In genomic region chr5:150065346-150065745, GRCh38 we compare ENCODE assay signal across 10 cellular contexts. TPM values are rescaled to one million over a fixed set of nuclear protein-coding genes. Genes with fewer than 3 reads are reported as not detected.
DNase-seq lines count a peak whose midpoint lies in the region; ATAC-seq, FAIRE-seq and TF ChIP-seq lines count a peak whose summit lies in the region.
"Had no signal": no experiment of that assay in that cellular context is flagged by ENCODE, and none has a peak within 500 bp of the region (broad histone marks: within the 10 kb centered on the region; RNA-seq: fewer than 3 reads in every experiment).

No MANE protein-coding gene starts in this region.

- DNase-seq in A172 (ENCODE audit: low spot score) (peak; percentile 84), HTR-8/SVneo (ENCODE audit: insufficient read length, low spot score) (peak; percentile 54), lung (ENCODE audit: low spot score) (no peak), NCI-H2171 treated with DMSO at 0.1 percent for 48 hours (lab: John Stamatoyannopoulos, UW) (no peak), SIG-M5 (lab: John Stamatoyannopoulos, UW) (no peak)
- DNase-seq: activated T-cell treated with anti-CD3 and anti-CD28 coated beads, Interleukin-2, amount 50 U/mL, for 24 hours; NCI-H146 had no signal

- H3K36me3 Mint-ChIP-seq in dendritic cell treated with granulocyte-macrophage colony-stimulating factor and Interleukin-4, amounts not matched to agents 40 ng/mL and 50 ng/mL, for 4 days (ENCODE audit: low read depth): peaks cover 100% of the 10 kb centered on the region

- no peak overlapping the region for H3K4me3 ChIP-seq in lung

- no peak overlapping the region for H3K27ac ChIP-seq in lung (ENCODE audit: low read depth in 1 of 2, low read length in 1 of 2)

- H3K4me1 Mint-ChIP-seq in dendritic cell treated with granulocyte-macrophage colony-stimulating factor and Interleukin-4, amounts not matched to agents 40 ng/mL and 50 ng/mL, for 4 days (ENCODE audit: low read depth): peaks cover 98% of the 10 kb centered on the region

- H3K27me3 Mint-ChIP-seq in dendritic cell treated with granulocyte-macrophage colony-stimulating factor and Interleukin-4, amounts not matched to agents 40 ng/mL and 50 ng/mL, for 4 days: no peaks in the 10 kb centered on the region

- no peaks in the 10 kb centered on the region for H3K27me3 ChIP-seq in lung (ENCODE audit: control insufficient read depth, insufficient read depth)

- no peak for FAIRE-seq in HTR-8/SVneo (lab: Jason Lieb, UNC)

- peak overlapping the region; percentile 65 for H3K4me3 Mint-ChIP-seq in dendritic cell treated with granulocyte-macrophage colony-stimulating factor and Interleukin-4, amounts not matched to agents 40 ng/mL and 50 ng/mL, for 4 days
- H3K4me3 Mint-ChIP-seq: activated T-cell treated with anti-CD3 and anti-CD28 coated beads, Interleukin-2, amount 50 U/mL, for 24 hours had no signal

- intact Hi-C loops in dendritic cell treated with granulocyte-macrophage colony-stimulating factor and Interleukin-4, amounts not matched to agents 40 ng/mL and 50 ng/mL, for 4 days (cut with micrococcal nuclease): loop anchor here (2.0 kb wide), 1 partner anchor 65 kb away; the partner anchor contains the start of genes HMGXB3 and TIGD6

- peaks cover 0 to 1% of the 10 kb centered on the region in 2 donors for H3K36me3 ChIP-seq in lung (ENCODE audit: control insufficient read depth in 2 of 2, insufficient read depth in 2 of 2, low read length in 2 of 2)

- H3K9me3 ChIP-seq in lung (ENCODE audit: control insufficient read depth in 2 of 2, insufficient read depth in 1 of 2, low read length in 1 of 2): no peaks in the 10 kb centered on the region

- no peaks in the 10 kb centered on the region for H3K9me3 Mint-ChIP-seq in dendritic cell treated with granulocyte-macrophage colony-stimulating factor and Interleukin-4, amounts not matched to agents 40 ng/mL and 50 ng/mL, for 4 days
- H3K9me3 Mint-ChIP-seq: activated T-cell treated with anti-CD3 and anti-CD28 coated beads, Interleukin-2, amount 50 U/mL, for 24 hours had no signal

- TF ChIP-seq CTCF in lung (IDR thresholded peaks at IDR 0.05; ENCODE audit: control extremely low read depth, extremely low read depth): no peak

- H3K4me1 ChIP-seq in lung (ENCODE audit: control insufficient read depth in 2 of 2, insufficient read depth in 2 of 2, low read length in 2 of 2): no peaks in the 10 kb centered on the region

- peak; percentile 32 for ATAC-seq in lung (ENCODE audit: insufficient read depth, low FRiP score)
- no peak for ATAC-seq in GM21528 (IDR thresholded peaks at IDR 0.05; ENCODE audit: low FRiP score, unreplicated experiment)
- no peak for ATAC-seq in HG02938 (IDR thresholded peaks at IDR 0.05; ENCODE audit: unreplicated experiment)

- WGBS in lung, 2 donors: 69 to 73% methylated on average over 6 of the region's 6 CpGs

- H3K27ac Mint-ChIP-seq in dendritic cell treated with granulocyte-macrophage colony-stimulating factor and Interleukin-4, amounts not matched to agents 40 ng/mL and 50 ng/mL, for 4 days: peak overlapping the region; percentile 98
- H3K27ac Mint-ChIP-seq: activated T-cell treated with anti-CD3 and anti-CD28 coated beads, Interleukin-2, amount 50 U/mL, for 24 hours had no signal

RNA-seq across cellular contexts. Expression of gene CSF1R, which starts 21.0 kb away (rescaled TPM):
- 0.84 and 0.96 TPM in 2 replicates for total RNA-seq in A172 (2014; rRNA removed; shearing (Covaris generic))
- 10 to 100 TPM; 29.1 to 52.3 TPM for total RNA-seq in lung
- 10 to 100 TPM; 13.0 to 65.0 TPM for polyA plus RNA-seq in lung

Comparison
In these comparisons a context has a peak if more than half of its experiments do, and no peak if none do; other contexts are left out.
1. DNase-seq: peak in A172 (single experiment) and HTR-8/SVneo (single experiment); none in lung (single experiment), NCI-H2171 treated with DMSO at 0.1 percent for 48 hours (single experiment) and SIG-M5 (single experiment).
2. RNA of gene CSF1R, which starts 21.0 kb away (total RNA-seq): 29.1 to 52.3 TPM in lung; 0.84 to 0.96 TPM in A172; every median in the first group is over 10 times any median in the second.